In the genomic region with DNA sequence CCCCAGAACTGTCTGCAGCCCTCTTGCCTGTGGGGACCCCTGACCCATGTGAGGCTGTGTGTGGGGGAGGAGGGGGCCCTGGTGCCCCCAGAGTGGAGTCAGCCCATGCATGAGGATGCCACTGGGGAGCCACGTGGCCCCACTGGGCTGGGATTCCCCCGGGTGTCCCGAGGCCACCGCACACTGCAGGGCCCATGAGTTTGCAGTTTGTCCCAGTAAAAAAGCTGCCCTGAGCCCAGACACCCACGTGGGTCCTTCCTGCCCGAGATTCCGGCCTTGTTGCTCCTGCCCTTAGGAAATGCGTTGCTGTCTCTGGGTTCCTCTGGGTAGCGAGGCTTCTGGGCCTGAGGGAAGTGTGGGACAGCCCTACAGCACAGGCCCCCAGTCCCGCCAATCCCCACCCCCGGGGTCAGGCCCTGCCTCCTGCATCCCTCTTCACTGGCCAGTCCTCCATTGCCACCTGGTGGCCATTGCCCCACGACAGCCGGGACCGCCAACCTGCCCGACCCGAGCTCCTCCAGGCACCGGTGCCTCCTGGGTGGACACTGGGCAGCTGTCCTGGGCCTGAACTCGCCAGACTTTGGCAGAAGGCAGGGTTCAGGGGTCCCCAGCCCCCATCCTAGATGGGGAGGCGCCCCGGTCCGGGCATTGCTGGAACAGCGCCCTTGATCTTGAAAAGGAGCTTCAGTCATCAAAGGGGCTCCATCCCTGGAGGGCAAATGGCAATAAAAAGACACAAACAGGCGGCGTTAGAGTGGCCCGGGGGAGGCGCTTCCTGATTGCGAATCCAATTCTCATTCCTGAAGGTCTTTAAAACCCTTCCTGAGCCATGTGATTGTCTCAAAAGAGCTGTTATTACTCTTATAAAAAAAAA, we compare ENCODE assay signal across 1 cellular context.
TF ChIP-seq lines count a peak whose summit lies in the region.

No MANE protein-coding gene starts in this region.

TF ChIP-seq in GM23338, 12 proteins besides CTCF, POLR2A, EP300 and RAD21 (continued from another document):
- no peak for TF ChIP-seq ZNF462 (CRISPR knock-in tag; IDR thresholded peaks at IDR 0.05)
- TF ChIP-seq EZH2phosphoT487 (IDR thresholded peaks at IDR 0.05; ENCODE audit: unreplicated experiment) = no peak
- no peak for TF ChIP-seq POLR2AphosphoS5 (IDR thresholded peaks at IDR 0.05; ENCODE audit: low read depth)
- no peak for TF ChIP-seq EZH2 (IDR thresholded peaks at IDR 0.05; ENCODE audit: low read depth, unreplicated experiment)
- no peak for TF ChIP-seq CREB1 (CRISPR knock-in tag; IDR thresholded peaks at IDR 0.05; ENCODE audit: low read depth)
- TF ChIP-seq STAT1 (IDR thresholded peaks at IDR 0.05; ENCODE audit: unreplicated experiment) = no peak
- TF ChIP-seq JUNB (IDR thresholded peaks at IDR 0.05; ENCODE audit: unreplicated experiment) = no peak
- TF ChIP-seq, protein P1, sequence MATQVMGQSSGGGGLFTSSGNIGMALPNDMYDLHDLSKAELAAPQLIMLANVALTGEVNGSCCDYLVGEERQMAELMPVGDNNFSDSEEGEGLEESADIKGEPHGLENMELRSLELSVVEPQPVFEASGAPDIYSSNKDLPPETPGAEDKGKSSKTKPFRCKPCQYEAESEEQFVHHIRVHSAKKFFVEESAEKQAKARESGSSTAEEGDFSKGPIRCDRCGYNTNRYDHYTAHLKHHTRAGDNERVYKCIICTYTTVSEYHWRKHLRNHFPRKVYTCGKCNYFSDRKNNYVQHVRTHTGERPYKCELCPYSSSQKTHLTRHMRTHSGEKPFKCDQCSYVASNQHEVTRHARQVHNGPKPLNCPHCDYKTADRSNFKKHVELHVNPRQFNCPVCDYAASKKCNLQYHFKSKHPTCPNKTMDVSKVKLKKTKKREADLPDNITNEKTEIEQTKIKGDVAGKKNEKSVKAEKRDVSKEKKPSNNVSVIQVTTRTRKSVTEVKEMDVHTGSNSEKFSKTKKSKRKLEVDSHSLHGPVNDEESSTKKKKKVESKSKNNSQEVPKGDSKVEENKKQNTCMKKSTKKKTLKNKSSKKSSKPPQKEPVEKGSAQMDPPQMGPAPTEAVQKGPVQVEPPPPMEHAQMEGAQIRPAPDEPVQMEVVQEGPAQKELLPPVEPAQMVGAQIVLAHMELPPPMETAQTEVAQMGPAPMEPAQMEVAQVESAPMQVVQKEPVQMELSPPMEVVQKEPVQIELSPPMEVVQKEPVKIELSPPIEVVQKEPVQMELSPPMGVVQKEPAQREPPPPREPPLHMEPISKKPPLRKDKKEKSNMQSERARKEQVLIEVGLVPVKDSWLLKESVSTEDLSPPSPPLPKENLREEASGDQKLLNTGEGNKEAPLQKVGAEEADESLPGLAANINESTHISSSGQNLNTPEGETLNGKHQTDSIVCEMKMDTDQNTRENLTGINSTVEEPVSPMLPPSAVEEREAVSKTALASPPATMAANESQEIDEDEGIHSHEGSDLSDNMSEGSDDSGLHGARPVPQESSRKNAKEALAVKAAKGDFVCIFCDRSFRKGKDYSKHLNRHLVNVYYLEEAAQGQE (IDR thresholded peaks at IDR 0.05; ENCODE audit: unreplicated experiment) = no peak
- no peak for TF ChIP-seq ZNF331 (CRISPR knock-in tag; IDR thresholded peaks at IDR 0.05; ENCODE audit: low read depth)
